ENCODE assay signal across 8 cellular contexts in genomic region chr14:59301354-59301753, GRCh38.
DNase-seq lines count a peak whose midpoint lies in the region; ATAC-seq and TF ChIP-seq lines count a peak whose summit lies in the region.

No MANE protein-coding gene starts in this region.

- no peak for TF ChIP-seq POLR2A in Peyer's patch (IDR thresholded peaks at IDR 0.05)
- TF ChIP-seq POLR2A in spleen (IDR thresholded peaks at IDR 0.05): no peak

- no peak for DNase-seq in Right ventricle myocardium superior
- DNase-seq in right atrium auricular region (ENCODE audit: low spot score): no peak
- DNase-seq in Peyer's patch: peak in 2 of 3 donors; percentile 53 to 66
- DNase-seq in spleen: peak; percentile 77
- no peak for DNase-seq in amniotic stem cell (lab: John Stamatoyannopoulos, UW)
- DNase-seq in NCI-H2171 treated with DMSO at 0.1 percent for 48 hours (lab: John Stamatoyannopoulos, UW): no peak
- no peak for DNase-seq in brain microvascular endothelial cell

- H3K4me3 ChIP-seq in right atrium auricular region: no peak overlapping the region
- no peak overlapping the region for H3K4me3 ChIP-seq in Peyer's patch
- no peak overlapping the region for H3K4me3 ChIP-seq in spleen
- H3K4me3 ChIP-seq in brain microvascular endothelial cell (ENCODE audit: low read depth, low read length): no peak overlapping the region

- ATAC-seq in Right ventricle myocardium superior (ENCODE audit: poor library complexity): peak; percentile 50
- ATAC-seq in HG02981 (IDR thresholded peaks at IDR 0.05; ENCODE audit: unreplicated experiment): peak; percentile 87

- H3K36me3 ChIP-seq in right atrium auricular region (no peaks in the 10 kb centered on the region), Peyer's patch (no peaks in the 10 kb centered on the region), spleen (no peaks in the 10 kb centered on the region), brain microvascular endothelial cell (replicated peaks) (no peaks in the 10 kb centered on the region)

- no peak for TF ChIP-seq CTCF in right atrium auricular region (IDR thresholded peaks at IDR 0.05)
- no peak for TF ChIP-seq CTCF in Peyer's patch (IDR thresholded peaks at IDR 0.05)
- no peak for TF ChIP-seq CTCF in spleen (IDR thresholded peaks at IDR 0.05 in 8 of 11, conservative IDR thresholded peaks at IDR 0.05 in 3 of 11)
- TF ChIP-seq CTCF in brain microvascular endothelial cell (IDR thresholded peaks at IDR 0.05; ENCODE audit: low read depth, low read length, missing control alignments): no peak

- H3K4me1 ChIP-seq in right atrium auricular region (peaks cover 0 to 64% of the 10 kb centered on the region in 2 donors), Peyer's patch (peaks cover 0 to 10% (median 0%) of the 10 kb centered on the region in 4 donors), spleen (peaks cover 0 to 27% (median 9%) of the 10 kb centered on the region in 6 donors)

- 24 to 36% (median 25%) methylated on average over 6 of the region's 6 CpGs for WGBS in spleen, 5 donors

- in situ Hi-C loops in brain microvascular endothelial cell (cut with HindIII; ENCODE audit: low pct_ligation_motif_present, low sequenced_read_pairs): no loop called here

- H3K27me3 ChIP-seq in right atrium auricular region (no peaks in the 10 kb centered on the region), Peyer's patch (no peaks in the 10 kb centered on the region), spleen (replicated peaks in 1 of 7) (no peaks in the 10 kb centered on the region), brain microvascular endothelial cell (replicated peaks) (no peaks in the 10 kb centered on the region)

- H3K27ac ChIP-seq in right atrium auricular region (no peak overlapping the region), Peyer's patch (peak overlapping the region in 1 of 4 donors; percentile 20), spleen (no peak overlapping the region), brain microvascular endothelial cell (no peak overlapping the region)

- intact Hi-C loops in Right ventricle myocardium superior (cut with DNase I) (no loop called here), spleen (cut with DNase I; ENCODE audit: low total_unique reads) (no loop called here)

- H3K9me3 ChIP-seq in right atrium auricular region (no peaks in the 10 kb centered on the region), Peyer's patch (no peaks in the 10 kb centered on the region), spleen (no peaks in the 10 kb centered on the region)

Comparison
In these comparisons a context has a peak if more than half of its experiments do, and no peak if none do; other contexts are left out.
1. DNase-seq: peak in Peyer's patch (2 of 3) and spleen (single experiment); none in Right ventricle myocardium superior (single experiment), right atrium auricular region (single experiment), amniotic stem cell (single experiment), NCI-H2171 treated with DMSO at 0.1 percent for 48 hours (single experiment) and brain microvascular endothelial cell (single experiment).